18 cellular contexts compared by ENCODE assay signal in the genomic region with DNA sequence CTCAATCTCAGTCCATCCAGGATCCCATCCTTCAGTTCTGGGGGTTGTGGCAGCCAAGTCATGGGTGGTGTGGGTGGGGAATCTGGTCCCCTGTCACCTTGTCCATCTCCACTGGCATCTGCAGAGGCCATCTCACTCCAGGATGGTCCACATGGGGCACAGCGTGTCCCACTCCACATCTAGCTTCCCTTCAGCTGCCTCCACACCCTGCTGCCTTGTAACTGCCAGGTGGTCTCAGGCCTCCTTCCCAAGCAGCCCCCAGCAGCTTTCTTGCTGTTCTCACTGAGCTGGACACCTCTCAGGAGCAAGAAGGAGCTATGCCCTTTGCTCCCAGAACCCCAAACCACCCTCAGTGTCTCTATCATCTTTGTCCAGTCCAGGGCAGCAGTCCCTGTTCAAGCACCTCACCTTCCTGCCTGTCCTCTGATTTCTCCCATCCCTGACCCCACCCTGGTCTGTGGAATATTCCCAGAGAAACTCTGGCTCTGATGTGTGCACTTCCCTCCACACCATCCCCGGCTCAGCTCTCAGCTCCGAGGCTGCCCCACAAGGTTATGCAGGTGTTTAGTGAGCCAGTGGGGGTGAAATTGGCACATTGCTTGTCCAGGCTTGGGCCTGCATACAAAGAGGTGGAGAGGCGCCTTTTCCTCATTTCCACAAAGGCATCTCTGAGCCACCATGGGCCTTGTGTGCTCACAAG. TPM values are rescaled to one million over a fixed set of nuclear protein-coding genes. Genes with fewer than 3 reads are reported as not detected.
DNase-seq lines count a peak whose midpoint lies in the region; ATAC-seq and TF ChIP-seq lines count a peak whose summit lies in the region.
"Had no signal": no experiment of that assay in that cellular context is flagged by ENCODE, and none has a peak within 500 bp of the region (broad histone marks: within the 10 kb centered on the region; RNA-seq: fewer than 3 reads in every experiment).

No MANE protein-coding gene starts in this region.

- intact Hi-C loops in activated CD4-positive, alpha-beta T cell treated with anti-CD3 and anti-CD28 coated beads, Interleukin-2, amount 10 ng/mL, durations not matched to agents 24 days and 14 days (cut with micrococcal nuclease), result no loop called here
- intact Hi-C loops in psoas muscle (cut with DNase I), result no loop called here

- H3K36me3 ChIP-seq in neural progenitor cell (no peaks in the 10 kb centered on the region), psoas muscle (ENCODE audit: insufficient read depth in 1 of 2, low read depth in 1 of 2) (no peaks in the 10 kb centered on the region)
- H3K36me3 ChIP-seq: thyroid gland had no signal

- no peak for DNase-seq in activated CD4-positive, alpha-beta T cell treated with anti-CD3 and anti-CD28 coated beads, Interleukin-2, amount 10 ng/mL, durations not matched to agents 24 days and 14 days
- DNase-seq in activated CD4-positive, alpha-beta T cell treated with anti-CD3 and anti-CD28 coated beads for 4 hours, result no peak
- DNase-seq in HFFc6, result no peak
- peak; percentile 82 for DNase-seq in chondrocyte (ENCODE audit: low spot score)
- DNase-seq in neural progenitor cell (ENCODE audit: low spot score), result no peak
- no peak for DNase-seq in HUDEP-2 (lab: John Stamatoyannopoulos, UW; ENCODE audit: unreplicated experiment in 76 of 76)
- DNase-seq in psoas muscle, result no peak
- DNase-seq: COR-L47; glutamatergic neuron; islet precursor cell; NCI-H345; SIG-M5; stimulated activated CD4-positive, alpha-beta T cell treated with anti-CD3 and anti-CD28 coated beads, Interleukin-1b, Interleukin-23, amount 100 ng/mL, for 48 hours; thyroid gland had no signal

- peaks cover 2% of the 10 kb centered on the region for H3K36me3 Mint-ChIP-seq in activated CD4-positive, alpha-beta T cell treated with anti-CD3 and anti-CD28 coated beads, Interleukin-2, amount 10 ng/mL, durations not matched to agents 24 days and 14 days (ENCODE audit: low read depth)
- peaks cover 5% of the 10 kb centered on the region; the same call in 1 of the 2 replicates for H3K36me3 Mint-ChIP-seq in HFFc6 (ENCODE audit: low read depth)
- H3K36me3 Mint-ChIP-seq in chondrocyte (ENCODE audit: low read depth), result no peaks in the 10 kb centered on the region
- no peaks in the 10 kb centered on the region for H3K36me3 Mint-ChIP-seq in neural progenitor cell

- peaks cover 17% of the 10 kb centered on the region for H3K4me1 Mint-ChIP-seq in activated CD4-positive, alpha-beta T cell treated with anti-CD3 and anti-CD28 coated beads, Interleukin-2, amount 10 ng/mL, durations not matched to agents 24 days and 14 days
- peaks cover 13% of the 10 kb centered on the region for H3K4me1 Mint-ChIP-seq in HFFc6 (ENCODE audit: low read depth)
- peaks cover 14% of the 10 kb centered on the region for H3K4me1 Mint-ChIP-seq in chondrocyte (ENCODE audit: low read depth)
- H3K4me1 Mint-ChIP-seq in neural progenitor cell, result peaks cover 12% of the 10 kb centered on the region

- ATAC-seq in psoas muscle (no peak), GM18517 (IDR thresholded peaks at IDR 0.05; ENCODE audit: unreplicated experiment) (no peak)
- ATAC-seq: A549 had no signal

- H3K4me3 ChIP-seq in neural progenitor cell (no peak overlapping the region), psoas muscle (no peak overlapping the region)
- H3K4me3 ChIP-seq: A549, coronary artery, thyroid gland had no signal

- no peaks in the 10 kb centered on the region for H3F3A ChIP-seq in neural progenitor cell (ENCODE audit: low read depth)

- no peak overlapping the region for H2AFZ ChIP-seq in neural progenitor cell (replicated peaks)

- H3K27ac ChIP-seq in neural progenitor cell, result no peak overlapping the region
- no peak overlapping the region for H3K27ac ChIP-seq in psoas muscle
- H3K27ac ChIP-seq: A549, coronary artery, KMS-11, thyroid gland had no signal

- 64 to 79% (median 72%) methylated on average over 4 of the region's 4 CpGs for WGBS in psoas muscle, 3 donors

- H3K79me2 ChIP-seq in neural progenitor cell (ENCODE audit: low read depth), result peaks cover 9% of the 10 kb centered on the region

- no peak overlapping the region for H3K9ac ChIP-seq in neural progenitor cell
- H3K9ac ChIP-seq: KMS-11 had no signal

- no peak overlapping the region for H3K27ac Mint-ChIP-seq in activated CD4-positive, alpha-beta T cell treated with anti-CD3 and anti-CD28 coated beads, Interleukin-2, amount 10 ng/mL, durations not matched to agents 24 days and 14 days
- H3K27ac Mint-ChIP-seq in HFFc6 (peak overlapping the region; percentile 24; the same call in 1 of the 2 replicates), chondrocyte (ENCODE audit: unreplicated experiment) (peak overlapping the region; percentile 49), neural progenitor cell (no peak overlapping the region)

- peak overlapping the region; percentile 10 for H3K4me3 Mint-ChIP-seq in activated CD4-positive, alpha-beta T cell treated with anti-CD3 and anti-CD28 coated beads, Interleukin-2, amount 10 ng/mL, durations not matched to agents 24 days and 14 days
- H3K4me3 Mint-ChIP-seq in HFFc6 (peak overlapping the region; percentile 25; the same call in 1 of the 2 replicates), chondrocyte (ENCODE audit: unreplicated experiment) (no peak overlapping the region), neural progenitor cell (peak overlapping the region; percentile 67)

- peaks cover 4% of the 10 kb centered on the region for H3K27me3 ChIP-seq in neural progenitor cell
- H3K27me3 ChIP-seq in psoas muscle (ENCODE audit: insufficient read depth in 3 of 3, low read length in 2 of 3), result no peaks in the 10 kb centered on the region
- H3K27me3 ChIP-seq: thyroid gland had no signal

- H3K27me3 Mint-ChIP-seq in activated CD4-positive, alpha-beta T cell treated with anti-CD3 and anti-CD28 coated beads, Interleukin-2, amount 10 ng/mL, durations not matched to agents 24 days and 14 days, result peaks cover 4% of the 10 kb centered on the region
- no peaks in the 10 kb centered on the region; the same call in 1 of the 2 replicates for H3K27me3 Mint-ChIP-seq in HFFc6 (ENCODE audit: insufficient read depth)
- no peaks in the 10 kb centered on the region for H3K27me3 Mint-ChIP-seq in chondrocyte (ENCODE audit: low read depth)
- H3K27me3 Mint-ChIP-seq in neural progenitor cell (ENCODE audit: insufficient read depth, low read depth), result peaks cover 11% of the 10 kb centered on the region

- H3K4me2 ChIP-seq in neural progenitor cell, result no peak overlapping the region
- H3K4me2 ChIP-seq: A549, KMS-11 had no signal

- no peaks in the 10 kb centered on the region for H3K9me3 Mint-ChIP-seq in activated CD4-positive, alpha-beta T cell treated with anti-CD3 and anti-CD28 coated beads, Interleukin-2, amount 10 ng/mL, durations not matched to agents 24 days and 14 days
- H3K9me3 Mint-ChIP-seq in HFFc6 (no peaks in the 10 kb centered on the region), chondrocyte (ENCODE audit: low read depth) (no peaks in the 10 kb centered on the region), neural progenitor cell (no peaks in the 10 kb centered on the region)

- peaks cover 8% of the 10 kb centered on the region for H3K4me1 ChIP-seq in neural progenitor cell
- peaks cover 13% of the 10 kb centered on the region for H3K4me1 ChIP-seq in psoas muscle

- TF ChIP-seq CTCF in HFFc6 (IDR thresholded peaks at IDR 0.05) (no peak), chondrocyte (IDR thresholded peaks at IDR 0.05) (no peak), neural progenitor cell (IDR thresholded peaks at IDR 0.05) (no peak), psoas muscle (IDR thresholded peaks at IDR 0.05) (no peak)

- H4K20me1 ChIP-seq in neural progenitor cell (ENCODE audit: low read depth), result no peaks in the 10 kb centered on the region

- H3K9me3 ChIP-seq in neural progenitor cell (ENCODE audit: low read depth) (no peaks in the 10 kb centered on the region), psoas muscle (no peaks in the 10 kb centered on the region)
- H3K9me3 ChIP-seq: A549, thyroid gland had no signal

RNA-seq across cellular contexts. Expression of a gene that starts 13.7 kb away (rescaled TPM):
- 265 and 272 TPM in 2 replicates for total RNA-seq in activated CD4-positive, alpha-beta T cell treated with anti-CD3 and anti-CD28 coated beads, Interleukin-2, amount 10 ng/mL, durations not matched to agents 24 days and 14 days
- total RNA-seq in HFFc6 (2021; fragmentation: NEBNext Ultra II Directional; extraction: Animal tissue kit (Norgen Biotek cat#: 25700)), result 100 to 1,000 TPM; 364 to 643 (median 408) TPM
- total RNA-seq in chondrocyte (718 to 842 TPM (median 735 TPM) in 3 replicates), neural progenitor cell (ENCODE audit: low replicate concordance) (237 and 309 TPM in 2 replicates), psoas muscle (100 to 1,000 TPM; 332 to 634 (median 549) TPM)
- 100 to 1,000 TPM; 117 to 306 (median 228) TPM for polyA plus RNA-seq in psoas muscle

Comparison
In these comparisons a context has a peak if more than half of its experiments do, and no peak if none do; other contexts are left out.
1. H3K27ac Mint-ChIP-seq: peak in HFFc6 (single experiment) and chondrocyte (single experiment); none in activated CD4-positive, alpha-beta T cell treated with anti-CD3 and anti-CD28 coated beads, Interleukin-2, amount 10 ng/mL, durations not matched to agents 24 days and 14 days (single experiment) and neural progenitor cell (single experiment).